ENCODE assay signal across 17 cellular contexts in the genomic region with DNA sequence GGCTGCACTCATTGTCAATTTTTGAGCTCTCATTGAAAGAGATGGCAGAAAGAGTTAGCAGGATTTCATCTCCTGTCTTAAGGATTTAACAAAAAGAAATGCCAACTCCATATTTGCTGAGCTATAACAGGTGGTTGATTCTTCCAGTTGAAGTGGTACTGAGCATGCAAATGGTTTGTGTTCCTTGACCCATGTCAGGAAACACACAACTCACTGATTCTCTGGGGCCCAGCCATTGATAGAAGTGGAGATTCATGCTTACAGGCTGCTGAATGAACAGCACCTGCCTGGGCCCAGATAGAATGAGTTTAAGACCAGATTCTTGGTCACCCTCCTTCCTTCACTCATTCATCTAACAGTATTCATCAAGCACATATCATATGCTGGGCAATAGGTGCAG.
A peak's percentile ranks its signal among the peaks of the same experiment; 100 is the strongest.
DNase-seq lines count a peak whose midpoint lies in the region; ATAC-seq and TF ChIP-seq lines count a peak whose summit lies in the region.
"Had no signal": no experiment of that assay in that cellular context is flagged by ENCODE, and none has a peak within 500 bp of the region (broad histone marks: within the 10 kb centered on the region; RNA-seq: fewer than 3 reads in every experiment).

No MANE protein-coding gene starts in this region.

- peak overlapping the region; percentile 77 for H3K27ac ChIP-seq in KOPT-K1 (ENCODE audit: low read depth, low read length, poor library complexity, severe bottlenecking)

- H3K4me1 Mint-ChIP-seq in natural killer cell = peaks cover 37 to 47% of the 10 kb centered on the region in 2 donors
- H3K4me1 Mint-ChIP-seq in natural killer cell treated with Interleukin-12 subunit alpha and Interleukin-12 subunit beta and Interleukin-15 and Interleukin-18, amount 100 ng/mL, for 72 hours (ENCODE audit: low read depth in 2 of 2) = peaks cover 35 to 38% of the 10 kb centered on the region in 2 donors
- H3K4me1 Mint-ChIP-seq in dendritic cell treated with granulocyte-macrophage colony-stimulating factor and Interleukin-4, amounts not matched to agents 40 ng/mL and 50 ng/mL, for 4 days (ENCODE audit: low read depth) = peaks cover 79% of the 10 kb centered on the region

- no peaks in the 10 kb centered on the region for H3K36me3 Mint-ChIP-seq in natural killer cell
- H3K36me3 Mint-ChIP-seq in natural killer cell treated with Interleukin-12 subunit alpha and Interleukin-12 subunit beta and Interleukin-15 and Interleukin-18, amount 100 ng/mL, for 72 hours = no peaks in the 10 kb centered on the region
- H3K36me3 Mint-ChIP-seq in dendritic cell treated with granulocyte-macrophage colony-stimulating factor and Interleukin-4, amounts not matched to agents 40 ng/mL and 50 ng/mL, for 4 days (ENCODE audit: low read depth) = peaks cover 11% of the 10 kb centered on the region

- ATAC-seq in natural killer cell = no peak
- no peak for ATAC-seq in natural killer cell treated with Interleukin-12 subunit alpha and Interleukin-12 subunit beta and Interleukin-15 and Interleukin-18, amount 100 ng/mL, for 72 hours
- ATAC-seq: activated CD4-positive, alpha-beta T cell treated with anti-CD3 and anti-CD28 coated beads for 36 hours; activated naive CD4-positive, alpha-beta T cell treated with anti-CD3 and anti-CD28 coated beads, Interleukin-2, amount 50 U/mL, for 72 hours; Right ventricle myocardium inferior had no signal

- DNase-seq in natural killer cell = no peak
- DNase-seq in natural killer cell treated with Interleukin-12 subunit alpha and Interleukin-12 subunit beta and Interleukin-15 and Interleukin-18, amount 100 ng/mL, for 72 hours (ENCODE audit: low spot score) = no peak
- no peak for DNase-seq in UCSD-AML1 (lab: John Stamatoyannopoulos, UW; ENCODE audit: unreplicated experiment)
- no peak for DNase-seq in DMS153 (lab: John Stamatoyannopoulos, UW)
- no peak for DNase-seq in glomerular visceral epithelial cell (ENCODE audit: extremely low spot score)
- DNase-seq in NCI-H2029 (lab: John Stamatoyannopoulos, UW) = no peak
- DNase-seq: activated CD4-positive, alpha-beta T cell treated with anti-CD3 and anti-CD28 coated beads for 36 hours; GDM1; kidney; NCI-H2029 treated with DMSO at 0.1 percent for 48 hours; NCI-H82; stimulated activated naive CD4-positive, alpha-beta T cell had no signal

- peak overlapping the region; percentile 85 to 90 for H3K27ac Mint-ChIP-seq in natural killer cell
- peak overlapping the region in 1 of 2 donors; percentile 87 for H3K27ac Mint-ChIP-seq in natural killer cell treated with Interleukin-12 subunit alpha and Interleukin-12 subunit beta and Interleukin-15 and Interleukin-18, amount 100 ng/mL, for 72 hours
- H3K27ac Mint-ChIP-seq in dendritic cell treated with granulocyte-macrophage colony-stimulating factor and Interleukin-4, amounts not matched to agents 40 ng/mL and 50 ng/mL, for 4 days = peak overlapping the region; percentile 52
- H3K27ac Mint-ChIP-seq: activated CD4-positive, alpha-beta T cell treated with anti-CD3 and anti-CD28 coated beads for 36 hours had no signal

- TF ChIP-seq CTCF in natural killer cell (IDR thresholded peaks at IDR 0.05) = no peak

- H3K9me3 ChIP-seq in KOPT-K1 (ENCODE audit: insufficient read depth, low read length, poor library complexity, severe bottlenecking) = no peaks in the 10 kb centered on the region

- H3K27me3 Mint-ChIP-seq in natural killer cell (ENCODE audit: low read depth in 2 of 2) = no peaks in the 10 kb centered on the region
- no peaks in the 10 kb centered on the region for H3K27me3 Mint-ChIP-seq in natural killer cell treated with Interleukin-12 subunit alpha and Interleukin-12 subunit beta and Interleukin-15 and Interleukin-18, amount 100 ng/mL, for 72 hours
- no peaks in the 10 kb centered on the region for H3K27me3 Mint-ChIP-seq in dendritic cell treated with granulocyte-macrophage colony-stimulating factor and Interleukin-4, amounts not matched to agents 40 ng/mL and 50 ng/mL, for 4 days
- H3K27me3 Mint-ChIP-seq: activated CD4-positive, alpha-beta T cell treated with anti-CD3 and anti-CD28 coated beads for 36 hours had no signal

- no peaks in the 10 kb centered on the region for H3K9me3 Mint-ChIP-seq in natural killer cell
- no peaks in the 10 kb centered on the region for H3K9me3 Mint-ChIP-seq in natural killer cell treated with Interleukin-12 subunit alpha and Interleukin-12 subunit beta and Interleukin-15 and Interleukin-18, amount 100 ng/mL, for 72 hours
- no peaks in the 10 kb centered on the region for H3K9me3 Mint-ChIP-seq in dendritic cell treated with granulocyte-macrophage colony-stimulating factor and Interleukin-4, amounts not matched to agents 40 ng/mL and 50 ng/mL, for 4 days
- H3K9me3 Mint-ChIP-seq: T-helper 1 cell treated with Interleukin-12 subunit alpha and Interleukin-12 subunit beta and Interleukin-4 antibody, amounts not matched to agents 30 μg/mL and 1 μg/mL, for 36 hours had no signal

- H3K4me3 Mint-ChIP-seq in natural killer cell = no peak overlapping the region
- H3K4me3 Mint-ChIP-seq in natural killer cell treated with Interleukin-12 subunit alpha and Interleukin-12 subunit beta and Interleukin-15 and Interleukin-18, amount 100 ng/mL, for 72 hours = no peak overlapping the region
- no peak overlapping the region for H3K4me3 Mint-ChIP-seq in dendritic cell treated with granulocyte-macrophage colony-stimulating factor and Interleukin-4, amounts not matched to agents 40 ng/mL and 50 ng/mL, for 4 days
- H3K4me3 Mint-ChIP-seq: activated CD4-positive, alpha-beta T cell treated with anti-CD3 and anti-CD28 coated beads for 36 hours; T-helper 1 cell treated with Interleukin-12 subunit alpha and Interleukin-12 subunit beta and Interleukin-4 antibody, amounts not matched to agents 30 μg/mL and 1 μg/mL, for 36 hours had no signal

- H3K36me3 ChIP-seq in KOPT-K1 (ENCODE audit: insufficient read depth, low read length) = no peaks in the 10 kb centered on the region

- intact Hi-C loops in natural killer cell (cut with micrococcal nuclease) = no loop called here
- intact Hi-C loops in dendritic cell treated with granulocyte-macrophage colony-stimulating factor and Interleukin-4, amounts not matched to agents 40 ng/mL and 50 ng/mL, for 4 days (cut with micrococcal nuclease) = no loop called here
